Comparison of ENCODE assay signal across 22 cellular contexts in the genomic region with DNA sequence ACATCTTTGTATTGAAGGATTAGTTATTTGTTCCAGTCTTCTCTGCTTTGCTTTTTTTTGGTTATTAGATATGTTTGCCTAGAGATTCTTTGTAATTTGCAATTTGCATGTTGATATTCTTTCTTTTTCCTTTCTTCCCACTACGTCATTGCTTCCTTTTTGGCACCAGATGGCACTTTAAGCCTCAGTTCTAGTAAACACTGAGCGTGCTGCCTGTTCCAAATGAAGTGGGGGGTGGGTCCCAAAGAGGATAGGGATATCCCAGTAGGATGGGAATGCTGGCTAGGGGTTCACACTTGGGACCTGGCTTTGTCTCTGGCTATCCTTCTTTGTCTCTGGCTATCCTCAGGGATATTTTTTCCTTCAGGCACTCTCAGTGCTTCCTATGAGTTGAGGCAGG. TPM values are rescaled to one million over a fixed set of nuclear protein-coding genes. Genes with fewer than 3 reads are reported as not detected.
DNase-seq lines count a peak whose midpoint lies in the region; ATAC-seq, FAIRE-seq and TF ChIP-seq lines count a peak whose summit lies in the region.
"Had no signal": no experiment of that assay in that cellular context is flagged by ENCODE, and none has a peak within 500 bp of the region (broad histone marks: within the 10 kb centered on the region; RNA-seq: fewer than 3 reads in every experiment).

No MANE protein-coding gene starts in this region.

- DNase-seq in HepG2 (ENCODE audit: low spot score) (no peak), right lobe of liver (no peak), D721Med (ENCODE audit: insufficient read length, low spot score) (no peak), left colon (no peak), transverse colon (no peak), GM23248 (no peak)
- DNase-seq: ACHN, COR-L47, DMS79 treated with DMSO at 0.1 percent for 48 hours, H9, Karpas-422, MG63, NCI-H1092, NCI-H1436 treated with DMSO at 0.1 percent for 48 hours, NCI-H2029, NCI-H446, OCI-M1, Right ventricle myocardium superior, SW 1271 had no signal

- CTCF ChIA-PET in HepG2 (lab: Yijun Ruan, JAX; ENCODE audit: low intra/inter-chr PET ratio, low total read pairs), result no interaction called here

- in situ Hi-C loops in HepG2 (cut with HindIII; ENCODE audit: extremely low pct_ligation_motif_present, low pct_unique_long_range_greater_than_20kb), result no loop called here
- in situ Hi-C loops in transverse colon (cut with MboI; ENCODE audit: low pct_ligation_motif_present in 1 of 4, low pct_unique_long_range_greater_than_20kb in 1 of 4, low sequenced_read_pairs in 3 of 4), result no loop called here
- in situ Hi-C loops in GM23248 (cut with MboI), result no loop called here

- BruUV-seq in HepG2 (replicated peaks; lab: Mats Ljungman, UMichigan), result no TSS peak

- H3K27ac ChIP-seq in HepG2 (ENCODE audit: extremely low read length, insufficient read depth, low read length), result no peak overlapping the region
- no peak overlapping the region for H3K27ac ChIP-seq in right lobe of liver
- peak overlapping the region; percentile 86 to 93 (median 90) for H3K27ac ChIP-seq in transverse colon
- no peak overlapping the region for H3K27ac ChIP-seq in GM23248
- H3K27ac ChIP-seq: C4-2B had no signal

- H3K4me2 ChIP-seq in HepG2 (ENCODE audit: low read depth, low read length) (no peak overlapping the region), GM23248 (ENCODE audit: unreplicated experiment) (no peak overlapping the region)

- H3K36me3 ChIP-seq in HepG2 (replicated peaks in 1 of 2; ENCODE audit: control insufficient read depth in 1 of 2, insufficient read depth in 2 of 2, low read length in 2 of 2) (peaks cover 51 to 86% of the 10 kb centered on the region in 2 experiments), right lobe of liver (peaks cover 0 to 96% (median 56%) of the 10 kb centered on the region in 4 donors), transverse colon (peaks cover 3 to 87% (median 47%) of the 10 kb centered on the region in 4 donors), GM23248 (ENCODE audit: low read depth) (peaks cover 53% of the 10 kb centered on the region)

- H3K4me1 ChIP-seq in HepG2 (ENCODE audit: insufficient read depth, low read length) (peaks cover 6% of the 10 kb centered on the region; the same call in 1 of the 2 replicates), right lobe of liver (no peaks in the 10 kb centered on the region), transverse colon (peaks cover 10 to 46% (median 22%) of the 10 kb centered on the region in 4 donors), GM23248 (ENCODE audit: insufficient read depth) (no peaks in the 10 kb centered on the region)

- H4K20me1 ChIP-seq in HepG2 (ENCODE audit: insufficient read depth, low read length) (no peaks in the 10 kb centered on the region), GM23248 (ENCODE audit: insufficient read depth) (no peaks in the 10 kb centered on the region)

- no peak overlapping the region for H3K4me3 ChIP-seq in HepG2 (replicated peaks in 1 of 3; ENCODE audit: insufficient read depth in 1 of 3, low read depth in 2 of 3, low read length in 3 of 3)
- H3K4me3 ChIP-seq in right lobe of liver, result no peak overlapping the region
- no peak overlapping the region for H3K4me3 ChIP-seq in transverse colon
- H3K4me3 ChIP-seq in GM23248, result no peak overlapping the region
- H3K4me3 ChIP-seq: MG63 had no signal

- POLR2A ChIA-PET in HepG2 (lab: Yijun Ruan, JAX), result interaction anchor here (1.0 kb wide), 1 partner anchor 16 kb away, joined by 3 read pairs; no protein-coding TSS in a partner anchor

- no peak for ATAC-seq in HepG2
- ATAC-seq in right lobe of liver, result no peak
- ATAC-seq in left colon, result peak; percentile 13
- ATAC-seq in HG02852 (IDR thresholded peaks at IDR 0.05; ENCODE audit: unreplicated experiment), result no peak

- TF ChIP-seq RAD21 in HepG2 (CRISPR knock-in tag; IDR thresholded peaks at IDR 0.05), result no peak

- TF ChIP-seq EP300 in HepG2 (IDR thresholded peaks at IDR 0.05; ENCODE audit: low read depth in 2 of 2, low read length in 2 of 2) (no peak), HepG2 (CRISPR knock-in tag; IDR thresholded peaks at IDR 0.05; ENCODE audit: borderline replicate concordance) (no peak), transverse colon (IDR thresholded peaks at IDR 0.05; ENCODE audit: low read depth) (no peak)

- H3K9me2 ChIP-seq in GM23248 (ENCODE audit: insufficient read depth), result no peaks in the 10 kb centered on the region

- no peaks in the 10 kb centered on the region for H3K9me3 ChIP-seq in HepG2 (ENCODE audit: low read length)
- no peaks in the 10 kb centered on the region for H3K9me3 ChIP-seq in right lobe of liver
- no peaks in the 10 kb centered on the region for H3K9me3 ChIP-seq in transverse colon
- no peaks in the 10 kb centered on the region for H3K9me3 ChIP-seq in GM23248 (ENCODE audit: low read depth)
- H3K9me3 ChIP-seq: MG63 had no signal

- H2AFZ ChIP-seq in HepG2 (ENCODE audit: low read length) (no peak overlapping the region), GM23248 (no peak overlapping the region)

- H3K79me2 ChIP-seq in HepG2 (ENCODE audit: insufficient read depth, low read length), result no peaks in the 10 kb centered on the region
- H3K79me2 ChIP-seq in GM23248 (ENCODE audit: insufficient read depth), result no peaks in the 10 kb centered on the region

- peak; percentile 34 for TF ChIP-seq CTCF in HepG2 (CRISPR knock-in tag; IDR thresholded peaks at IDR 0.05)
- no peak for TF ChIP-seq CTCF in right lobe of liver (IDR thresholded peaks at IDR 0.05)
- TF ChIP-seq CTCF in D721Med (IDR thresholded peaks at IDR 0.05; ENCODE audit: insufficient read depth, missing control alignments), result peak; percentile 10
- TF ChIP-seq CTCF in transverse colon (IDR thresholded peaks at IDR 0.05), result no peak

- H3K27me3 ChIP-seq in HepG2 (ENCODE audit: control insufficient read depth in 1 of 2, insufficient read depth in 2 of 2, low read length in 2 of 2) (no peaks in the 10 kb centered on the region), right lobe of liver (no peaks in the 10 kb centered on the region), transverse colon (no peaks in the 10 kb centered on the region), GM23248 (replicated peaks; ENCODE audit: insufficient read depth) (no peaks in the 10 kb centered on the region)
- H3K27me3 ChIP-seq: MG63 had no signal

- intact Hi-C loops in HepG2 (cut with micrococcal nuclease; ENCODE audit: unreplicated experiment) (no loop called here), right lobe of liver (cut with DNase I) (no loop called here), left colon (cut with DNase I, micrococcal nuclease) (no loop called here), transverse colon (cut with DNase I; ENCODE audit: low total_unique reads) (no loop called here)

- H3F3A ChIP-seq in GM23248 (ENCODE audit: insufficient read depth), result no peaks in the 10 kb centered on the region

- H3K9ac ChIP-seq in HepG2 (ENCODE audit: insufficient read depth, low read depth, low read length) (no peak overlapping the region), GM23248 (no peak overlapping the region)

- WGBS in HepG2 (ENCODE audit: low lambda C conversion rate), result 96% methylated on average over 2 of the region's 2 CpGs
- 93% methylated on average over 2 of the region's 2 CpGs for WGBS in right lobe of liver (ENCODE audit: insufficient coverage, low coverage, low lambda C conversion rate, missing lambda C conversion rate)
- 33 to 57% methylated on average over 2 of the region's 2 CpGs for WGBS in transverse colon (ENCODE audit: low coverage in 1 of 2), 2 donors
- 83% methylated on average over 2 of the region's 2 CpGs for WGBS in GM23248 (ENCODE audit: low coverage in 1 of 2, low lambda C conversion rate in 2 of 2, missing lambda C conversion rate in 2 of 2), 2 experiments

- FAIRE-seq in HepG2 (lab: Jason Lieb, UNC), result no peak
- no peak for FAIRE-seq in D721Med (lab: Jason Lieb, UNC)
- FAIRE-seq: HTR-8/SVneo had no signal

- TF ChIP-seq POLR2A in HepG2 (IDR thresholded peaks at IDR 0.05; ENCODE audit: insufficient read depth in 1 of 2, low read depth in 2 of 2, low read length in 2 of 2), result no peak
- no peak for TF ChIP-seq POLR2A in right lobe of liver (IDR thresholded peaks at IDR 0.05)
- no peak for TF ChIP-seq POLR2A in transverse colon (IDR thresholded peaks at IDR 0.05)

RNA-seq across cellular contexts. Expression of gene EAPP, which starts 17.0 kb away (rescaled TPM):
- total RNA-seq in HepG2 (2016; rRNA removed; fragmentation: Illumina TruSeq; extraction: Trizol), result 110 and 163 TPM in 2 replicates
- 16.4 and 17.4 TPM in 2 replicates for total RNA-seq in HepG2 (2016; cell fraction: cytosol; rRNA removed; fragmentation: Illumina TruSeq; extraction: Trizol; ENCODE audit: low read depth)
- total RNA-seq in HepG2 (2016; cell fraction: insoluble cytoplasmic fraction; rRNA removed; fragmentation: Illumina TruSeq; extraction: Trizol), result 111 and 170 TPM in 2 replicates
- total RNA-seq in HepG2 (2016; cell fraction: membrane; rRNA removed; fragmentation: Illumina TruSeq; extraction: Trizol), result 31.8 and 35.9 TPM in 2 replicates
- 50.7 and 59.2 TPM in 2 replicates for total RNA-seq in HepG2 (2016; cell fraction: nucleus; rRNA removed; fragmentation: Illumina TruSeq; extraction: Trizol)
- 57.8 and 68.7 TPM in 2 replicates for polyA plus RNA-seq in HepG2 (2011; rRNA removed)
- 33.0 and 55.6 TPM in 2 replicates for polyA plus RNA-seq in HepG2 (2011; cell fraction: cytosol; rRNA removed)
- polyA plus RNA-seq in HepG2 (2011; cell fraction: nucleus; rRNA removed), result 13.9 and 18.7 TPM in 2 replicates
- polyA plus RNA-seq in HepG2 (2012), result 52.5 and 74.2 TPM in 2 replicates
- 13.9 and 14.8 TPM in 2 replicates for polyA plus RNA-seq in HepG2 (2016; cell fraction: cytosol; fragmentation: Illumina TruSeq; extraction: Trizol; ENCODE audit: low read depth)
- 142 and 152 TPM in 2 replicates for polyA plus RNA-seq in HepG2 (2016; cell fraction: insoluble cytoplasmic fraction; fragmentation: Illumina TruSeq; extraction: Trizol; ENCODE audit: low read depth)
- polyA plus RNA-seq in HepG2 (2016; cell fraction: membrane; fragmentation: Illumina TruSeq; extraction: Trizol; ENCODE audit: low read depth), result 22.0 and 26.2 TPM in 2 replicates
- 50.5 and 52.0 TPM in 2 replicates for polyA plus RNA-seq in HepG2 (2016; cell fraction: nucleus; fragmentation: Illumina TruSeq; extraction: Trizol; ENCODE audit: insufficient read depth, low read depth)
- polyA minus RNA-seq in HepG2 (2011; rRNA and poly(A)+ RNA removed; ENCODE audit: low replicate concordance), result 11.0 and 20.1 TPM in 2 replicates
- 37.9 and 41.4 TPM in 2 replicates for polyA minus RNA-seq in HepG2 (2011; cell fraction: cytosol; rRNA and poly(A)+ RNA removed)
- polyA minus RNA-seq in HepG2 (2011; cell fraction: nucleus; rRNA and poly(A)+ RNA removed), result 48.5 and 48.9 TPM in 2 replicates
- 10 to 100 TPM; 15.1 to 20.4 (median 18.2) TPM for total RNA-seq in right lobe of liver
- 10 to 100 TPM; 51.5 to 59.7 TPM for total RNA-seq in left colon
- 10 to 100 TPM; 16.1 to 83.6 (median 38.8) TPM for total RNA-seq in transverse colon
- total RNA-seq in GM23248 (2014; rRNA removed; shearing (Covaris generic)), result 42.7 and 43.0 TPM in 2 replicates
- 55.5 and 56.1 TPM in 2 replicates for polyA plus RNA-seq in GM23248 (2016; fragmentation: Nextera tagmentation; extraction: Ambion mirVana)

Comparison
In these comparisons a context has a peak if more than half of its experiments do, and no peak if none do; other contexts are left out.
1. CTCF ChIP-seq: peak in HepG2 (single experiment) and D721Med (single experiment); none in right lobe of liver (0 of 4) and transverse colon (0 of 5).
2. H3K27ac ChIP-seq: peak in transverse colon (4 of 4); none in HepG2 (single experiment), right lobe of liver (0 of 3) and GM23248 (single experiment).